Comparison of ENCODE assay signal across 23 cellular contexts in the genomic region with DNA sequence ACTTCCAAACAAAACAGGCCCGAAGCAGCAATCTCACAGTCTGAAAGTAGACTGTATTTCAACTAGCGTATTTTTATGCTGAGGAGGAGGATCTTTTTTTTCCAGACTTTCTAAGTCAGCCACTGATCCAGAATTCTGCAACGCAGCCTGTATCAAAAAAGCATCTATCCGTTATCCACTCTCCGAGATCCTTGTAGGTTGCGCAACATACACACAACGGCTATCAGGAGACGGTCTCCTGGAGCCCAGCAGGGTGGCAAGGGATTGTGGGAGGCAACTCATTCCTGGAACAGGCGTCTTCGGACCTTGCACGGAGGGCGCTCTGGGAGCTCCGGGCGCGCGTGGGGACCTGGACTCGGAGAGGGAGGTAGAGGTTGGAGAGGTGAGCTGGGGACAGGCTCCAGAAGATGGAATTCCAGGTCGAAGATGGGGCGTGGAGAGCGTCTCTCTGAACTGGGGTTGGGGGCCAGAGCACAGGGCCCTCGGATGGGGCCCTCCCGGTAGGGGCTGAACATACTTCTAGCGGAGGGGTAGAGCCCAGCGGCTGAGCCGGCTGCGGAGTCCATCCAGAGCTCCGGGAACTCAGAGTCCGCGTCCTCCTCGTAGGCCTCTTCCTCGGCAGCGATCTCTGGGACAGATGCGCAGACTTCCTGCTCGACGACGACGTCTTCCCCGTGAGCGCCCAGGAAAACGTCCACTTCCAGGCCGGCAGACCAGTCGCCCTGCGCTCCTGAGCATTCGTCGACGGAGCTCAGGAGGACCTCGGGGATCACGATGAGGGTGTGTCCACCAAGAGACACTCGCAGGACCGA. TPM values are rescaled to one million over a fixed set of nuclear protein-coding genes. Genes with fewer than 3 reads are reported as not detected.
DNase-seq lines count a peak whose midpoint lies in the region; ATAC-seq, FAIRE-seq and TF ChIP-seq lines count a peak whose summit lies in the region.
"Had no signal": no experiment of that assay in that cellular context is flagged by ENCODE, and none has a peak within 500 bp of the region (broad histone marks: within the 10 kb centered on the region; RNA-seq: fewer than 3 reads in every experiment).

No MANE protein-coding gene starts in this region.

- TF ChIP-seq CTCF in A549 (IDR thresholded peaks at IDR 0.05) (no peak), IMR-90 (conservative IDR thresholded peaks at IDR 0.05; ENCODE audit: low read depth, low read length) (no peak), H1 (IDR thresholded peaks at IDR 0.05; ENCODE audit: control extremely low read depth in 1 of 3, insufficient read depth in 1 of 3, low read depth in 1 of 3, low read length in 3 of 3) (no peak)

- in situ Hi-C loops in IMR-90 (cut with MboI; ENCODE audit: low sequenced_read_pairs), result no loop called here

- H4K5ac ChIP-seq in IMR-90 (ENCODE audit: low read depth, low read length), result no peak overlapping the region
- no peak overlapping the region for H4K5ac ChIP-seq in H1 (ENCODE audit: insufficient read length, low read depth, low read length)

- H2AK5ac ChIP-seq in IMR-90 (ENCODE audit: low read depth, low read length) (no peak overlapping the region), H1 (ENCODE audit: low read depth, low read length) (no peak overlapping the region), neuronal stem cell (ENCODE audit: low read depth, low read length) (no peak overlapping the region)

- H3K23ac ChIP-seq in IMR-90 (ENCODE audit: low read depth, low read length) (no peak overlapping the region), H1 (ENCODE audit: insufficient read length) (no peak overlapping the region), neuronal stem cell (ENCODE audit: low read depth, low read length, poor library complexity) (no peak overlapping the region)

- no TSS peak for BruUV-seq in IMR-90 (replicated peaks; lab: Mats Ljungman, UMichigan)

- H3K36me3 ChIP-seq in IMR-90 (ENCODE audit: control insufficient read depth, insufficient read depth, low read length) (no peaks in the 10 kb centered on the region), H1 (ENCODE audit: control insufficient read depth in 2 of 4, insufficient read depth in 4 of 4, low read length in 3 of 4) (no peaks in the 10 kb centered on the region), neuronal stem cell (replicated peaks in 1 of 2; ENCODE audit: control insufficient read depth in 2 of 2, insufficient read depth in 2 of 2, low read length in 2 of 2) (no peaks in the 10 kb centered on the region)
- H3K36me3 ChIP-seq: BE2C, HAP-1 had no signal

- no peak overlapping the region for H3K18ac ChIP-seq in IMR-90 (ENCODE audit: low read depth, low read length)
- H3K18ac ChIP-seq in H1 (ENCODE audit: extremely low read depth, low read length), result no peak overlapping the region
- peak overlapping the region; percentile 28 for H3K18ac ChIP-seq in neuronal stem cell (ENCODE audit: low read length)

- ATAC-seq in A549, result no peak
- ATAC-seq in IMR-90 (ENCODE audit: low read depth), result no peak
- ATAC-seq: GM12878 had no signal

- H4K20me1 ChIP-seq in IMR-90 (ENCODE audit: insufficient read depth, low read length), result no peaks in the 10 kb centered on the region
- H4K20me1 ChIP-seq in H1 (replicated peaks in 1 of 2; ENCODE audit: control insufficient read depth in 1 of 2, insufficient read depth in 2 of 2, low read length in 2 of 2), result no peaks in the 10 kb centered on the region

- H4K8ac ChIP-seq in IMR-90 (ENCODE audit: low read depth in 2 of 2, low read length in 2 of 2), result no peak overlapping the region
- no peak overlapping the region for H4K8ac ChIP-seq in H1 (ENCODE audit: extremely low read depth, insufficient read depth, low read length)
- no peak overlapping the region for H4K8ac ChIP-seq in neuronal stem cell (ENCODE audit: low read depth, low read length)

- H3K79me2 ChIP-seq in H1 (ENCODE audit: control insufficient read depth in 1 of 2, insufficient read depth in 2 of 2, low read length in 2 of 2), result no peaks in the 10 kb centered on the region

- 78% methylated on average over 30 of the region's 50 CpGs for whole genome bisulfite sequencing in A549 (ENCODE audit: missing lambda C conversion rate)
- 67% methylated on average over 33 of the region's 50 CpGs; no CpG with 5 or more reads in 1 of the 2 experiments for WGBS in IMR-90 (ENCODE audit: extremely low coverage in 2 of 2, insufficient read length in 1 of 2), 2 experiments
- 93% methylated on average over 41 of the region's 50 CpGs; no CpG with 5 or more reads in 1 of the 2 experiments for WGBS in H1 (ENCODE audit: extremely low coverage in 1 of 2, insufficient coverage in 1 of 2, insufficient read length in 1 of 2, insufficient replicate concordance in 2 of 2, low coverage in 1 of 2, low lambda C conversion rate in 2 of 2, missing lambda C conversion rate in 1 of 2), 2 experiments
- WGBS in neuronal stem cell (ENCODE audit: extremely low coverage in 2 of 2, insufficient read length in 2 of 2, insufficient replicate concordance in 1 of 2), 2 donors, result no CpG with 5 or more reads among the region's 50 CpGs

- H3K23me2 ChIP-seq in H1 (ENCODE audit: low read depth, low read length), result no peaks in the 10 kb centered on the region

- H3K79me1 ChIP-seq in IMR-90 (ENCODE audit: low read depth in 1 of 2, low read length in 2 of 2) (no peaks in the 10 kb centered on the region), H1 (ENCODE audit: low read depth, low read length) (no peaks in the 10 kb centered on the region), neuronal stem cell (ENCODE audit: low read depth, low read length) (no peaks in the 10 kb centered on the region)

- H3K27me3 ChIP-seq in IMR-90 (ENCODE audit: control insufficient read depth, insufficient read depth, low read length), result no peaks in the 10 kb centered on the region
- no peaks in the 10 kb centered on the region for H3K27me3 ChIP-seq in H1 (replicated peaks in 1 of 4; ENCODE audit: control insufficient read depth in 3 of 4, extremely low read depth in 1 of 4, insufficient read depth in 3 of 4, low read length in 3 of 4)
- H3K27me3 ChIP-seq in neuronal stem cell (ENCODE audit: control insufficient read depth in 3 of 3, insufficient read depth in 3 of 3, low read depth in 1 of 3, low read length in 3 of 3), result no peaks in the 10 kb centered on the region
- H3K27me3 ChIP-seq: BE2C had no signal

- no peak overlapping the region for H2AK9ac ChIP-seq in IMR-90 (replicated peaks; ENCODE audit: low read depth, low read length, poor library complexity)

- H2BK15ac ChIP-seq in IMR-90 (ENCODE audit: low read depth, low read length) (no peak overlapping the region), H1 (ENCODE audit: low read length) (no peak overlapping the region), neuronal stem cell (ENCODE audit: low read length) (no peak overlapping the region)

- no peak overlapping the region for H3K56ac ChIP-seq in IMR-90 (ENCODE audit: extremely low read depth, insufficient read depth, low read length)
- H3K56ac ChIP-seq in H1 (replicated peaks; ENCODE audit: insufficient read length, low read depth, low read length), result no peak overlapping the region

- H2BK5ac ChIP-seq in IMR-90 (ENCODE audit: low read depth, low read length, poor library complexity, severe bottlenecking) (no peak overlapping the region), H1 (ENCODE audit: low read depth, low read length) (no peak overlapping the region), neuronal stem cell (ENCODE audit: low read length) (no peak overlapping the region)

- no peak overlapping the region for H3K4ac ChIP-seq in IMR-90 (ENCODE audit: low read depth, low read length)
- H3K4ac ChIP-seq in H1 (replicated peaks; ENCODE audit: insufficient read length, low read depth, low read length), result no peak overlapping the region
- H3K4ac ChIP-seq in neuronal stem cell (ENCODE audit: low read length), result no peak overlapping the region

- no peak for DNase-seq in A549 (ENCODE audit: low read depth in 1 of 2, low spot score in 1 of 2)
- DNase-seq in IMR-90, result no peak
- no peak for DNase-seq in H1 (ENCODE audit: low read depth in 1 of 2, low spot score in 2 of 2)
- no peak for DNase-seq in neuronal stem cell (ENCODE audit: low spot score)
- no peak for DNase-seq in HTR-8/SVneo (ENCODE audit: insufficient read length, low spot score)
- DNase-seq in NCI-H1105 treated with DMSO at 0.1 percent for 48 hours (lab: John Stamatoyannopoulos, UW), result no peak
- DNase-seq in activated CD4-positive, CD25-positive, alpha-beta regulatory T cell (lab: John Stamatoyannopoulos, UW), result no peak
- DNase-seq: ACHN; BE2C; C1 segment of cervical spinal cord; CD4-positive, CD25-positive, alpha-beta regulatory T cell; CD8-positive, alpha-beta memory T cell; COR-L47; DMS 273 treated with DMSO at 0.1 percent for 48 hours; DMS53; DND-41; EL had no signal

- dilution Hi-C loops in IMR-90 (cut with HindIII; ENCODE audit: low sequenced_read_pairs, unreplicated experiment), result no loop called here

- CTCF ChIA-PET in A549 (lab: Yijun Ruan, JAX), result no interaction called here
- CTCF ChIA-PET in IMR-90 (lab: Yijun Ruan, JAX), result no interaction called here
- CTCF ChIA-PET in H1 (lab: Charles Lee; ENCODE audit: partially characterized antibody), result no interaction called here

- intact Hi-C loops in IMR-90 (cut with micrococcal nuclease), result no loop called here

- H3K9me3 ChIP-seq in A549 (no peaks in the 10 kb centered on the region), IMR-90 (ENCODE audit: control insufficient read depth, insufficient read depth, low read length) (peaks cover 10% of the 10 kb centered on the region; the same call in 1 of the 2 replicates), H1 (ENCODE audit: insufficient read depth in 2 of 2, low read depth in 1 of 2, low read length in 1 of 2) (peaks cover 7 to 23% of the 10 kb centered on the region in 2 experiments; a peak in 3 of 4 replicates), neuronal stem cell (replicated peaks in 1 of 2; ENCODE audit: control insufficient read depth in 2 of 2, insufficient read depth in 1 of 2, low read depth in 1 of 2, low read length in 2 of 2) (peaks cover 0 to 9% of the 10 kb centered on the region in 2 donors)
- H3K9me3 ChIP-seq: BE2C, HAP-1 had no signal

- no peak overlapping the region for H2BK12ac ChIP-seq in H1 (ENCODE audit: low read depth, low read length)
- no peak overlapping the region for H2BK12ac ChIP-seq in neuronal stem cell (ENCODE audit: low read length)

- H3K14ac ChIP-seq in IMR-90 (replicated peaks; ENCODE audit: low read depth, low read length) (no peak overlapping the region), H1 (ENCODE audit: insufficient read length) (no peak overlapping the region), neuronal stem cell (ENCODE audit: low read length) (peak overlapping the region; percentile 56)

- POLR2A ChIA-PET in A549 (lab: Yijun Ruan, JAX) (no interaction called here), IMR-90 (lab: Charles Lee; ENCODE audit: unreplicated experiment) (no interaction called here), H1 (lab: Charles Lee; ENCODE audit: partially characterized antibody) (no interaction called here)

- H3K9me1 ChIP-seq in IMR-90 (ENCODE audit: insufficient read depth, low read length), result no peaks in the 10 kb centered on the region

- H2AFZ ChIP-seq in IMR-90 (replicated peaks; ENCODE audit: low read length, poor library complexity) (no peak overlapping the region), H1 (ENCODE audit: low read length) (no peak overlapping the region), neuronal stem cell (ENCODE audit: low read length) (no peak overlapping the region)

- no peak overlapping the region for H4K91ac ChIP-seq in IMR-90 (ENCODE audit: insufficient read depth, low read depth, low read length)
- H4K91ac ChIP-seq in H1 (replicated peaks; ENCODE audit: insufficient read length, low read length), result no peak overlapping the region
- H4K91ac ChIP-seq in neuronal stem cell (ENCODE audit: low read depth, low read length, poor library complexity), result no peak overlapping the region

- H3K4me1 ChIP-seq in A549 (no peaks in the 10 kb centered on the region), IMR-90 (ENCODE audit: control insufficient read depth, insufficient read depth, low read length) (no peaks in the 10 kb centered on the region), H1 (replicated peaks in 1 of 4; ENCODE audit: control insufficient read depth in 3 of 4, insufficient read depth in 4 of 4, low read length in 3 of 4) (no peaks in the 10 kb centered on the region), neuronal stem cell (ENCODE audit: control insufficient read depth in 2 of 2, insufficient read depth in 1 of 2, low read depth in 1 of 2, low read length in 2 of 2) (no peaks in the 10 kb centered on the region)
- H3K4me1 ChIP-seq: BE2C, HAP-1 had no signal

- H2BK20ac ChIP-seq in IMR-90 (ENCODE audit: low read depth, low read length) (no peak overlapping the region), H1 (ENCODE audit: low read length) (no peak overlapping the region)

- no peak overlapping the region for H3K4me2 ChIP-seq in A549
- H3K4me2 ChIP-seq in IMR-90 (ENCODE audit: low read depth, low read length), result no peak overlapping the region
- no peak overlapping the region for H3K4me2 ChIP-seq in H1 (ENCODE audit: insufficient read depth in 1 of 2, low read depth in 2 of 2, low read length in 2 of 2)
- no peak overlapping the region for H3K4me2 ChIP-seq in neuronal stem cell (ENCODE audit: insufficient read depth, low read length, poor library complexity, severe bottlenecking)

- TF ChIP-seq RAD21 in A549 (conservative IDR thresholded peaks at IDR 0.05 in 1 of 2, IDR thresholded peaks at IDR 0.05 in 1 of 2) (no peak), IMR-90 (IDR thresholded peaks at IDR 0.05; ENCODE audit: low read length) (no peak), H1 (IDR thresholded peaks at IDR 0.05 in 1 of 2, conservative IDR thresholded peaks at IDR 0.05 in 1 of 2; ENCODE audit: low read depth in 2 of 2, low read length in 2 of 2) (no peak)

- FAIRE-seq in A549 (lab: Jason Lieb, UNC), result no peak
- FAIRE-seq in H1 (lab: Jason Lieb, UNC), result no peak
- no peak for FAIRE-seq in HTR-8/SVneo (lab: Jason Lieb, UNC)
- FAIRE-seq: GM12878, GM19239 had no signal

- H3K4me3 ChIP-seq in A549 (no peak overlapping the region), IMR-90 (ENCODE audit: insufficient read depth, low read depth, low read length) (no peak overlapping the region), H1 (ENCODE audit: extremely low read depth in 1 of 4, insufficient read depth in 2 of 4, low read depth in 3 of 4, low read length in 4 of 4) (no peak overlapping the region), neuronal stem cell (ENCODE audit: low read length in 2 of 2) (peak overlapping the region in 1 of 2 donors; percentile 0)
- H3K4me3 ChIP-seq: GM12878, HAP-1 had no signal

- H3K27ac ChIP-seq in A549 (no peak overlapping the region), IMR-90 (ENCODE audit: insufficient read depth, low read length) (no peak overlapping the region), H1 (ENCODE audit: low read depth, low read length) (no peak overlapping the region), neuronal stem cell (replicated peaks; ENCODE audit: low read length) (no peak overlapping the region)

- TF ChIP-seq EP300 in A549 (IDR thresholded peaks at IDR 0.05) (no peak), H1 (IDR thresholded peaks at IDR 0.05; ENCODE audit: borderline replicate concordance in 1 of 2, low read depth in 2 of 2, low read length in 2 of 2) (no peak)

- H3K9ac ChIP-seq in IMR-90 (ENCODE audit: low read depth, low read length) (no peak overlapping the region), H1 (replicated peaks in 1 of 4; ENCODE audit: extremely low read depth in 1 of 4, low read depth in 3 of 4, low read length in 3 of 4) (no peak overlapping the region), neuronal stem cell (ENCODE audit: low read depth, low read length, poor library complexity) (no peak overlapping the region)

- TF ChIP-seq POLR2A in A549 (IDR thresholded peaks at IDR 0.05; ENCODE audit: low read length), result no peak
- TF ChIP-seq POLR2A in IMR-90 (IDR thresholded peaks at IDR 0.05; ENCODE audit: low read depth, low read length), result no peak
- TF ChIP-seq POLR2A in H1 (IDR thresholded peaks at IDR 0.05; ENCODE audit: control extremely low read depth in 1 of 2, low read depth in 2 of 2, low read length in 2 of 2), result no peak

- H2BK120ac ChIP-seq in IMR-90 (ENCODE audit: low read depth, low read length) (no peak overlapping the region), H1 (replicated peaks; ENCODE audit: low read depth, low read length) (no peak overlapping the region), neuronal stem cell (ENCODE audit: low read depth, low read length) (no peak overlapping the region)

RNA-seq across cellular contexts. Expression of gene PRR23C, which starts 0.9 kb away (rescaled TPM):
- polyA plus RNA-seq in A549 (2011; rRNA removed), result not detected in 2 replicates
- not detected in 2 replicates for polyA plus RNA-seq in A549 (2012; cell fraction: cytosol; rRNA removed)
- not detected in 2 replicates for polyA plus RNA-seq in A549 (2012; cell fraction: nucleus; rRNA removed)
- not detected in 3 replicates for polyA plus RNA-seq in A549 (2017; fragmentation: RNase III; extraction: RNeasy Plus Mini Kit Qiagen cat#74134 plus additional on column Dnase treatment)
- polyA minus RNA-seq in A549 (2011; rRNA and poly(A)+ RNA removed), result not detected in 2 replicates
- total RNA-seq in IMR-90 (2012; rRNA removed), result not detected in 2 replicates
- polyA plus RNA-seq in IMR-90 (2012; rRNA removed), result not detected in 2 replicates
- polyA plus RNA-seq in IMR-90 (2012; cell fraction: cytosol; rRNA removed), result not detected in 2 replicates
- polyA plus RNA-seq in IMR-90 (2012; cell fraction: nucleus; rRNA removed; ENCODE audit: low replicate concordance), result not detected in 2 replicates
- total RNA-seq in H1 (2021; fragmentation: NEBNext Ultra II Directional; extraction: Animal tissue kit (Norgen Biotek cat#: 25700)), result not detected in 2 replicates
- not detected in 2 replicates for polyA plus RNA-seq in H1 (2011; rRNA removed)
- not detected for polyA plus RNA-seq in H1 (2011; cell fraction: cytosol; rRNA removed)
- polyA plus RNA-seq in H1 (2011; cell fraction: nucleus; rRNA removed), result not detected
- polyA plus RNA-seq in H1 (2012, experiment 1 of 2), result not detected in 4 replicates
- not detected for polyA plus RNA-seq in H1 (2012, experiment 2 of 2)
- polyA plus RNA-seq in H1 (2013, experiment 1 of 2), result not detected
- polyA plus RNA-seq in H1 (2013, experiment 2 of 2), result not detected
- polyA minus RNA-seq in H1 (2011; rRNA and poly(A)+ RNA removed), result not detected in 2 replicates
- polyA minus RNA-seq in H1 (2011; cell fraction: cytosol; rRNA and poly(A)+ RNA removed), result not detected
- polyA minus RNA-seq in H1 (2011; cell fraction: nucleus; rRNA and poly(A)+ RNA removed), result not detected
- not detected for polyA plus RNA-seq in neuronal stem cell (2013, experiment 1 of 2)
- not detected for polyA plus RNA-seq in neuronal stem cell (2013, experiment 2 of 2)
- total RNA-seq: A172; CD4-positive, CD25-positive, alpha-beta regulatory T cell; CD8-positive, alpha-beta memory T cell; G401; GM12878; H4 had no signal
- polyA plus RNA-seq: CD4-positive, CD25-positive, alpha-beta regulatory T cell; CD8-positive, alpha-beta memory T cell; GM12878 had no signal

RNA-seq across cellular contexts. Expression of gene PRR23B, which starts 23.0 kb away (rescaled TPM):
- polyA plus RNA-seq in A549 (2011; rRNA removed) (not detected in 2 replicates), A549 (2017; fragmentation: RNase III; extraction: RNeasy Plus Mini Kit Qiagen cat#74134 plus additional on column Dnase treatment) (not detected in 3 replicates), IMR-90 (2012; rRNA removed) (not detected in 2 replicates), H1 (2011; rRNA removed) (not detected in 2 replicates)
- polyA plus RNA-seq in A549 (2012; cell fraction: cytosol; rRNA removed), result not detected in 2 replicates
- polyA plus RNA-seq in A549 (2012; cell fraction: nucleus; rRNA removed), result not detected in 2 replicates
- not detected in 2 replicates for polyA minus RNA-seq in A549 (2011; rRNA and poly(A)+ RNA removed)
- total RNA-seq in IMR-90 (2012; rRNA removed), result not detected in 2 replicates
- not detected in 2 replicates for polyA plus RNA-seq in IMR-90 (2012; cell fraction: cytosol; rRNA removed)
- polyA plus RNA-seq in IMR-90 (2012; cell fraction: nucleus; rRNA removed; ENCODE audit: low replicate concordance), result not detected in 2 replicates
- total RNA-seq in H1 (2021; fragmentation: NEBNext Ultra II Directional; extraction: Animal tissue kit (Norgen Biotek cat#: 25700)), result not detected in 2 replicates
- polyA plus RNA-seq in H1 (2011; cell fraction: cytosol; rRNA removed), result not detected
- polyA plus RNA-seq in H1 (2011; cell fraction: nucleus; rRNA removed), result not detected
- polyA plus RNA-seq in H1 (2012, experiment 1 of 2), result not detected in 4 replicates
- not detected for polyA plus RNA-seq in H1 (2012, experiment 2 of 2)
- not detected for polyA plus RNA-seq in H1 (2013, experiment 1 of 2)
- not detected for polyA plus RNA-seq in H1 (2013, experiment 2 of 2)
- not detected in 2 replicates for polyA minus RNA-seq in H1 (2011; rRNA and poly(A)+ RNA removed)
- not detected for polyA minus RNA-seq in H1 (2011; cell fraction: cytosol; rRNA and poly(A)+ RNA removed)
- polyA minus RNA-seq in H1 (2011; cell fraction: nucleus; rRNA and poly(A)+ RNA removed), result not detected
- not detected for polyA plus RNA-seq in neuronal stem cell (2013, experiment 1 of 2)
- not detected for polyA plus RNA-seq in neuronal stem cell (2013, experiment 2 of 2)
- total RNA-seq: A172; CD4-positive, CD25-positive, alpha-beta regulatory T cell; CD8-positive, alpha-beta memory T cell; G401; GM12878; H4 had no signal
- polyA plus RNA-seq: CD4-positive, CD25-positive, alpha-beta regulatory T cell; CD8-positive, alpha-beta memory T cell; GM12878 had no signal

RNA-seq across cellular contexts. Expression of gene PRR23A, which starts 37.7 kb away (rescaled TPM):
- not detected in 2 replicates for polyA plus RNA-seq in A549 (2011; rRNA removed)
- not detected in 2 replicates for polyA plus RNA-seq in A549 (2012; cell fraction: cytosol; rRNA removed)
- not detected in 2 replicates for polyA plus RNA-seq in A549 (2012; cell fraction: nucleus; rRNA removed)
- not detected in 3 replicates for polyA plus RNA-seq in A549 (2017; fragmentation: RNase III; extraction: RNeasy Plus Mini Kit Qiagen cat#74134 plus additional on column Dnase treatment)
- polyA minus RNA-seq in A549 (2011; rRNA and poly(A)+ RNA removed), result not detected in 2 replicates
- not detected in 2 replicates for total RNA-seq in IMR-90 (2012; rRNA removed)
- not detected in 2 replicates for polyA plus RNA-seq in IMR-90 (2012; rRNA removed)
- not detected in 2 replicates for polyA plus RNA-seq in IMR-90 (2012; cell fraction: cytosol; rRNA removed)
- polyA plus RNA-seq in IMR-90 (2012; cell fraction: nucleus; rRNA removed; ENCODE audit: low replicate concordance), result not detected in 2 replicates
- not detected in 2 replicates for total RNA-seq in H1 (2021; fragmentation: NEBNext Ultra II Directional; extraction: Animal tissue kit (Norgen Biotek cat#: 25700))
- polyA plus RNA-seq in H1 (2011; rRNA removed), result not detected in 2 replicates
- polyA plus RNA-seq in H1 (2011; cell fraction: cytosol; rRNA removed), result not detected
- polyA plus RNA-seq in H1 (2011; cell fraction: nucleus; rRNA removed), result not detected
- polyA plus RNA-seq in H1 (2012, experiment 1 of 2), result not detected in 4 replicates
- not detected for polyA plus RNA-seq in H1 (2012, experiment 2 of 2)
- not detected for polyA plus RNA-seq in H1 (2013, experiment 1 of 2)
- not detected for polyA plus RNA-seq in H1 (2013, experiment 2 of 2)
- polyA minus RNA-seq in H1 (2011; rRNA and poly(A)+ RNA removed), result not detected in 2 replicates
- not detected for polyA minus RNA-seq in H1 (2011; cell fraction: cytosol; rRNA and poly(A)+ RNA removed)
- polyA minus RNA-seq in H1 (2011; cell fraction: nucleus; rRNA and poly(A)+ RNA removed), result not detected
- not detected for polyA plus RNA-seq in neuronal stem cell (2013, experiment 1 of 2)
- not detected for polyA plus RNA-seq in neuronal stem cell (2013, experiment 2 of 2)
- total RNA-seq: A172; CD4-positive, CD25-positive, alpha-beta regulatory T cell; CD8-positive, alpha-beta memory T cell; G401; GM12878; H4 had no signal
- polyA plus RNA-seq: CD4-positive, CD25-positive, alpha-beta regulatory T cell; CD8-positive, alpha-beta memory T cell; GM12878 had no signal

Comparison
In these comparisons a context has a peak if more than half of its experiments do, and no peak if none do; other contexts are left out.
1. Of the 18 proteins assayed by ChIP-seq in both H1 and A549: peak only in H1: none; only in A549: none; in both: CEBPB; in neither: 17.